18 cellular contexts compared by ENCODE assay signal in genomic region chrY:6217045-6217444, GRCh38. TPM values are rescaled to one million over a fixed set of nuclear protein-coding genes. Genes with fewer than 3 reads are reported as not detected.
"Had no signal": no experiment of that assay in that cellular context is flagged by ENCODE, and none has a peak within 500 bp of the region (broad histone marks: within the 10 kb centered on the region; RNA-seq: fewer than 3 reads in every experiment).

No MANE protein-coding gene starts in this region.

RNA-seq across cellular contexts. Expression of gene TSPY2, which starts 29.0 kb away (rescaled TPM):
- total RNA-seq: dermis blood vessel endothelial cell, esophagus mucosa, esophagus squamous epithelium, gastrocnemius medialis, glomerular endothelial cell, heart right ventricle, kidney epithelial cell, left cardiac atrium, left lung, left ventricle myocardium superior, lower leg skin, lower lobe of right lung, lung microvascular endothelial cell, mesenteric fat pad, mesothelial cell of epicardium, mucosa of descending colon, myocyte had no signal
- polyA plus RNA-seq: heart right ventricle, keratinocyte had no signal
